1 cellular context compared by ENCODE assay signal in the genomic region with DNA sequence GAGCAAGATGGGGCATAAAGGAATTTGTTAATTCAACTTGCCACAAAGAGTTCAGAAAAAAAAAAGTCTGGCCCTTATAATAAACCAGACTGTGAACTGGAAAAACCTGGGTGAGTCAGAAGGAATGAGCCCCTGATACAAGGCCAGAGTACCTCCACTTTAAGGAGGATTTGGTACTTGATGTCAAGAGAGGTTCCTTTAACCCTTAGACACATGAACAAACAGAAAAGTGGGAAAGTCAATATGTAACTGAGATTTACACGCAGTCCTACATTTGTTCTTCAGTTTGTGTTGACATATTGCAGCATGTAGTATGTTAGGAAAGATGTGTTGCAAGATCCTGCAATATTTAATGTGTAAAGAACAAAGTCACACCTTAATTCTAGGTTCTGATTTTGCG.
TF ChIP-seq lines count a peak whose summit lies in the region.

No MANE protein-coding gene starts in this region.

TF ChIP-seq in HepG2, 621 proteins besides CTCF, POLR2A, EP300 and RAD21 (continued from another document and continues in another):
- no peak for TF ChIP-seq HNRNPUL1 (IDR thresholded peaks at IDR 0.05; ENCODE audit: low read depth, low read length)
- TF ChIP-seq RNF2 (conservative IDR thresholded peaks at IDR 0.05; ENCODE audit: low read depth), result no peak
- TF ChIP-seq HOXA3 (CRISPR knock-in tag; IDR thresholded peaks at IDR 0.05), result no peak
- TF ChIP-seq KAT7 (CRISPR knock-in tag; IDR thresholded peaks at IDR 0.05; ENCODE audit: borderline replicate concordance), result no peak
- no peak for TF ChIP-seq ZNF124 (CRISPR knock-in tag; IDR thresholded peaks at IDR 0.05)
- TF ChIP-seq KMT2B (CRISPR knock-in tag; IDR thresholded peaks at IDR 0.05), result no peak
- no peak for TF ChIP-seq TRIM24 (CRISPR knock-in tag; IDR thresholded peaks at IDR 0.05)
- no peak for TF ChIP-seq ZNF557 (CRISPR knock-in tag; IDR thresholded peaks at IDR 0.05)
- TF ChIP-seq RFXANK (CRISPR knock-in tag; IDR thresholded peaks at IDR 0.05), result no peak
- TF ChIP-seq, protein P1, sequence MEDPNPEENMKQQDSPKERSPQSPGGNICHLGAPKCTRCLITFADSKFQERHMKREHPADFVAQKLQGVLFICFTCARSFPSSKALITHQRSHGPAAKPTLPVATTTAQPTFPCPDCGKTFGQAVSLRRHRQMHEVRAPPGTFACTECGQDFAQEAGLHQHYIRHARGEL (CRISPR knock-in tag; IDR thresholded peaks at IDR 0.05), result no peak
- TF ChIP-seq NR1H2 (CRISPR knock-in tag; IDR thresholded peaks at IDR 0.05; ENCODE audit: borderline replicate concordance, low read depth), result no peak
- no peak for TF ChIP-seq MED8 (CRISPR knock-in tag; IDR thresholded peaks at IDR 0.05; ENCODE audit: insufficient replicate concordance)
- TF ChIP-seq YY1 (IDR thresholded peaks at IDR 0.05; ENCODE audit: insufficient read depth, insufficient replicate concordance, low read depth, low read length), result no peak
- no peak for TF ChIP-seq SALL1 (CRISPR knock-in tag; IDR thresholded peaks at IDR 0.05)
- TF ChIP-seq TP53 (CRISPR knock-in tag; conservative IDR thresholded peaks at IDR 0.05), result no peak
- TF ChIP-seq ZNF12 (CRISPR knock-in tag; IDR thresholded peaks at IDR 0.05), result no peak
- TF ChIP-seq ZNF878 (CRISPR knock-in tag; IDR thresholded peaks at IDR 0.05), result no peak
- TF ChIP-seq REL (CRISPR knock-in tag; conservative IDR thresholded peaks at IDR 0.05), result no peak
- no peak for TF ChIP-seq U2AF2 (IDR thresholded peaks at IDR 0.05; ENCODE audit: low read depth, low read length)
- TF ChIP-seq HNRNPLL (IDR thresholded peaks at IDR 0.05; ENCODE audit: low read depth, low read length, poor library complexity, severe bottlenecking), result no peak
- TF ChIP-seq SOX13 (IDR thresholded peaks at IDR 0.05), result no peak
- TF ChIP-seq SOX13 (CRISPR knock-in tag; conservative IDR thresholded peaks at IDR 0.05 in 1 of 2, IDR thresholded peaks at IDR 0.05 in 1 of 2), result peak in 1 of 2 experiments; percentile 35; a peak in 1 of 4 replicates
- TF ChIP-seq, protein P2, sequence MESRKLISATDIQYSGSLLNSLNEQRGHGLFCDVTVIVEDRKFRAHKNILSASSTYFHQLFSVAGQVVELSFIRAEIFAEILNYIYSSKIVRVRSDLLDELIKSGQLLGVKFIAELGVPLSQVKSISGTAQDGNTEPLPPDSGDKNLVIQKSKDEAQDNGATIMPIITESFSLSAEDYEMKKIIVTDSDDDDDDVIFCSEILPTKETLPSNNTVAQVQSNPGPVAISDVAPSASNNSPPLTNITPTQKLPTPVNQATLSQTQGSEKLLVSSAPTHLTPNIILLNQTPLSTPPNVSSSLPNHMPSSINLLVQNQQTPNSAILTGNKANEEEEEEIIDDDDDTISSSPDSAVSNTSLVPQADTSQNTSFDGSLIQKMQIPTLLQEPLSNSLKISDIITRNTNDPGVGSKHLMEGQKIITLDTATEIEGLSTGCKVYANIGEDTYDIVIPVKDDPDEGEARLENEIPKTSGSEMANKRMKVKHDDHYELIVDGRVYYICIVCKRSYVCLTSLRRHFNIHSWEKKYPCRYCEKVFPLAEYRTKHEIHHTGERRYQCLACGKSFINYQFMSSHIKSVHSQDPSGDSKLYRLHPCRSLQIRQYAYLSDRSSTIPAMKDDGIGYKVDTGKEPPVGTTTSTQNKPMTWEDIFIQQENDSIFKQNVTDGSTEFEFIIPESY (CRISPR knock-in tag; IDR thresholded peaks at IDR 0.05), result no peak
- TF ChIP-seq PHB2 (IDR thresholded peaks at IDR 0.05; ENCODE audit: partially characterized antibody), result no peak
- no peak for TF ChIP-seq CBX2 (IDR thresholded peaks at IDR 0.05; ENCODE audit: low read depth, low read length)
- TF ChIP-seq CBX2 (CRISPR knock-in tag; IDR thresholded peaks at IDR 0.05; ENCODE audit: low read depth), result no peak
- no peak for TF ChIP-seq ZNF44 (CRISPR knock-in tag; IDR thresholded peaks at IDR 0.05)
- TF ChIP-seq, protein P3, sequence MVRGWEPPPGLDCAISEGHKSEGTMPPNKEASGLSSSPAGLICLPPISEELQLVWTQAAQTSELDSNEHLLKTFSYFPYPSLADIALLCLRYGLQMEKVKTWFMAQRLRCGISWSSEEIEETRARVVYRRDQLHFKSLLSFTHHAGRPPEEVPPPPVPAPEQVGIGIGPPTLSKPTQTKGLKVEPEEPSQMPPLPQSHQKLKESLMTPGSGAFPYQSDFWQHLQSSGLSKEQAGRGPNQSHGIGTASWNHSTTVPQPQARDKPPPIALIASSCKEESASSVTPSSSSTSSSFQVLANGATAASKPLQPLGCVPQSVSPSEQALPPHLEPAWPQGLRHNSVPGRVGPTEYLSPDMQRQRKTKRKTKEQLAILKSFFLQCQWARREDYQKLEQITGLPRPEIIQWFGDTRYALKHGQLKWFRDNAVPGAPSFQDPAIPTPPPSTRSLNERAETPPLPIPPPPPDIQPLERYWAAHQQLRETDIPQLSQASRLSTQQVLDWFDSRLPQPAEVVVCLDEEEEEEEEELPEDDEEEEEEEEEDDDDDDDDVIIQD (CRISPR knock-in tag; IDR thresholded peaks at IDR 0.05; ENCODE audit: low read depth), result no peak
- TF ChIP-seq, protein P4, sequence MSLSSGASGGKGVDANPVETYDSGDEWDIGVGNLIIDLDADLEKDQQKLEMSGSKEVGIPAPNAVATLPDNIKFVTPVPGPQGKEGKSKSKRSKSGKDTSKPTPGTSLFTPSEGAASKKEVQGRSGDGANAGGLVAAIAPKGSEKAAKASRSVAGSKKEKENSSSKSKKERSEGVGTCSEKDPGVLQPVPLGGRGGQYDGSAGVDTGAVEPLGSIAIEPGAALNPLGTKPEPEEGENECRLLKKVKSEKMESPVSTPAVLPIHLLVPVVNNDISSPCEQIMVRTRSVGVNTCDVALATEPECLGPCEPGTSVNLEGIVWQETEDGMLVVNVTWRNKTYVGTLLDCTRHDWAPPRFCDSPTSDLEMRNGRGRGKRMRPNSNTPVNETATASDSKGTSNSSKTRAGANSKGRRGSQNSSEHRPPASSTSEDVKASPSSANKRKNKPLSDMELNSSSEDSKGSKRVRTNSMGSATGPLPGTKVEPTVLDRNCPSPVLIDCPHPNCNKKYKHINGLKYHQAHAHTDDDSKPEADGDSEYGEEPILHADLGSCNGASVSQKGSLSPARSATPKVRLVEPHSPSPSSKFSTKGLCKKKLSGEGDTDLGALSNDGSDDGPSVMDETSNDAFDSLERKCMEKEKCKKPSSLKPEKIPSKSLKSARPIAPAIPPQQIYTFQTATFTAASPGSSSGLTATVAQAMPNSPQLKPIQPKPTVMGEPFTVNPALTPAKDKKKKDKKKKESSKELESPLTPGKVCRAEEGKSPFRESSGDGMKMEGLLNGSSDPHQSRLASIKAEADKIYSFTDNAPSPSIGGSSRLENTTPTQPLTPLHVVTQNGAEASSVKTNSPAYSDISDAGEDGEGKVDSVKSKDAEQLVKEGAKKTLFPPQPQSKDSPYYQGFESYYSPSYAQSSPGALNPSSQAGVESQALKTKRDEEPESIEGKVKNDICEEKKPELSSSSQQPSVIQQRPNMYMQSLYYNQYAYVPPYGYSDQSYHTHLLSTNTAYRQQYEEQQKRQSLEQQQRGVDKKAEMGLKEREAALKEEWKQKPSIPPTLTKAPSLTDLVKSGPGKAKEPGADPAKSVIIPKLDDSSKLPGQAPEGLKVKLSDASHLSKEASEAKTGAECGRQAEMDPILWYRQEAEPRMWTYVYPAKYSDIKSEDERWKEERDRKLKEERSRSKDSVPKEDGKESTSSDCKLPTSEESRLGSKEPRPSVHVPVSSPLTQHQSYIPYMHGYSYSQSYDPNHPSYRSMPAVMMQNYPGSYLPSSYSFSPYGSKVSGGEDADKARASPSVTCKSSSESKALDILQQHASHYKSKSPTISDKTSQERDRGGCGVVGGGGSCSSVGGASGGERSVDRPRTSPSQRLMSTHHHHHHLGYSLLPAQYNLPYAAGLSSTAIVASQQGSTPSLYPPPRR (CRISPR knock-in tag; IDR thresholded peaks at IDR 0.05; ENCODE audit: borderline replicate concordance), result peak; percentile 74; the same call in 1 of the 2 replicates
- TF ChIP-seq KLF16 (CRISPR knock-in tag; IDR thresholded peaks at IDR 0.05), result peak in 1 of 2 experiments; percentile 40; a peak in 1 of 4 replicates
- no peak for TF ChIP-seq FLYWCH1 (CRISPR knock-in tag; IDR thresholded peaks at IDR 0.05)
- no peak for TF ChIP-seq ZBTB42 (CRISPR knock-in tag; IDR thresholded peaks at IDR 0.05)
- no peak for TF ChIP-seq SPEN (CRISPR knock-in tag; IDR thresholded peaks at IDR 0.05; ENCODE audit: low read depth)
- TF ChIP-seq, protein P5, sequence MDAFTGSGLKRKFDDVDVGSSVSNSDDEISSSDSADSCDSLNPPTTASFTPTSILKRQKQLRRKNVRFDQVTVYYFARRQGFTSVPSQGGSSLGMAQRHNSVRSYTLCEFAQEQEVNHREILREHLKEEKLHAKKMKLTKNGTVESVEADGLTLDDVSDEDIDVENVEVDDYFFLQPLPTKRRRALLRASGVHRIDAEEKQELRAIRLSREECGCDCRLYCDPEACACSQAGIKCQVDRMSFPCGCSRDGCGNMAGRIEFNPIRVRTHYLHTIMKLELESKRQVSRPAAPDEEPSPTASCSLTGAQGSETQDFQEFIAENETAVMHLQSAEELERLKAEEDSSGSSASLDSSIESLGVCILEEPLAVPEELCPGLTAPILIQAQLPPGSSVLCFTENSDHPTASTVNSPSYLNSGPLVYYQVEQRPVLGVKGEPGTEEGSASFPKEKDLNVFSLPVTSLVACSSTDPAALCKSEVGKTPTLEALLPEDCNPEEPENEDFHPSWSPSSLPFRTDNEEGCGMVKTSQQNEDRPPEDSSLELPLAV (CRISPR knock-in tag; conservative IDR thresholded peaks at IDR 0.05; ENCODE audit: low read depth), result no peak
- TF ChIP-seq RFX1 (IDR thresholded peaks at IDR 0.05), result no peak
- TF ChIP-seq ZSCAN21 (CRISPR knock-in tag; IDR thresholded peaks at IDR 0.05; ENCODE audit: borderline replicate concordance), result no peak
- TF ChIP-seq TAF15 (IDR thresholded peaks at IDR 0.05; ENCODE audit: low read depth, low read length, poor library complexity, severe bottlenecking), result no peak
- TF ChIP-seq THAP11 (CRISPR knock-in tag; IDR thresholded peaks at IDR 0.05), result peak; percentile 27; the same call in 1 of the 2 replicates
- no peak for TF ChIP-seq DNMT3B (CRISPR knock-in tag; conservative IDR thresholded peaks at IDR 0.05)
- TF ChIP-seq ZNF556 (CRISPR knock-in tag; IDR thresholded peaks at IDR 0.05; ENCODE audit: borderline replicate concordance), result no peak
- no peak for TF ChIP-seq ZNF136 (CRISPR knock-in tag; IDR thresholded peaks at IDR 0.05; ENCODE audit: low read depth)
- peak; percentile 43; the same call in 1 of the 2 replicates for TF ChIP-seq HNF4A (CRISPR knock-in tag; IDR thresholded peaks at IDR 0.05)
- TF ChIP-seq, protein P6, sequence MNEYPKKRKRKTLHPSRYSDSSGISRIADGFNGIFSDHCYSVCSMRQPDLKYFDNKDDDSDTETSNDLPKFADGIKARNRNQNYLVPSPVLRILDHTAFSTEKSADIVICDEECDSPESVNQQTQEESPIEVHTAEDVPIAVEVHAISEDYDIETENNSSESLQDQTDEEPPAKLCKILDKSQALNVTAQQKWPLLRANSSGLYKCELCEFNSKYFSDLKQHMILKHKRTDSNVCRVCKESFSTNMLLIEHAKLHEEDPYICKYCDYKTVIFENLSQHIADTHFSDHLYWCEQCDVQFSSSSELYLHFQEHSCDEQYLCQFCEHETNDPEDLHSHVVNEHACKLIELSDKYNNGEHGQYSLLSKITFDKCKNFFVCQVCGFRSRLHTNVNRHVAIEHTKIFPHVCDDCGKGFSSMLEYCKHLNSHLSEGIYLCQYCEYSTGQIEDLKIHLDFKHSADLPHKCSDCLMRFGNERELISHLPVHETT (CRISPR knock-in tag; conservative IDR thresholded peaks at IDR 0.05), result no peak
- 0 out of 2 replicates have a peak, but pooled peaks have one; percentile 33 for TF ChIP-seq POGZ (CRISPR knock-in tag; IDR thresholded peaks at IDR 0.05)
- TF ChIP-seq PHF8 (CRISPR knock-in tag; IDR thresholded peaks at IDR 0.05), result no peak
- TF ChIP-seq ZNF101 (CRISPR knock-in tag; IDR thresholded peaks at IDR 0.05; ENCODE audit: borderline replicate concordance, low read depth), result no peak
- TF ChIP-seq, protein P7, sequence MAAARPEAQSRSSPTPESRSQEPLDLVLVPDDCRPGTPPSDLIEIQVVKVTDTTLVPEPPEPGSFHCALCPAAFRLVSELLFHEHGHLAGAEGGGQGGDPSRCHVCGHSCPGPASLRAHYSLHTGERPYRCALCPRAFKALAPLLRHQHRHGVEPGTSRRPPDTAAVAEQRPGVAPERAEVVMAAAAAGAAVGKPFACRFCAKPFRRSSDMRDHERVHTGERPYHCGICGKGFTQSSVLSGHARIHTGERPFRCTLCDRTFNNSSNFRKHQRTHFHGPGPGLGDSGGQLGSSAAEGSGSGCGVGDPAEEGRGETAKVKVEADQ (CRISPR knock-in tag; IDR thresholded peaks at IDR 0.05; ENCODE audit: borderline replicate concordance), result no peak
- TF ChIP-seq FOXJ3 (CRISPR knock-in tag; IDR thresholded peaks at IDR 0.05; ENCODE audit: borderline replicate concordance), result peak; percentile 39; the same call in 1 of the 2 replicates
- TF ChIP-seq KDM3A (CRISPR knock-in tag; IDR thresholded peaks at IDR 0.05; ENCODE audit: low read depth), result no peak
- TF ChIP-seq SUZ12 (IDR thresholded peaks at IDR 0.05; ENCODE audit: low read depth, low read length), result no peak
- TF ChIP-seq MYNN (CRISPR knock-in tag; IDR thresholded peaks at IDR 0.05; ENCODE audit: low read depth), result no peak
- TF ChIP-seq ZZZ3 (CRISPR knock-in tag; IDR thresholded peaks at IDR 0.05; ENCODE audit: borderline replicate concordance), result no peak
- TF ChIP-seq YEATS4 (CRISPR knock-in tag; IDR thresholded peaks at IDR 0.05; ENCODE audit: borderline replicate concordance), result no peak
- TF ChIP-seq ZNF160 (CRISPR knock-in tag; IDR thresholded peaks at IDR 0.05), result no peak
- TF ChIP-seq, protein P8, sequence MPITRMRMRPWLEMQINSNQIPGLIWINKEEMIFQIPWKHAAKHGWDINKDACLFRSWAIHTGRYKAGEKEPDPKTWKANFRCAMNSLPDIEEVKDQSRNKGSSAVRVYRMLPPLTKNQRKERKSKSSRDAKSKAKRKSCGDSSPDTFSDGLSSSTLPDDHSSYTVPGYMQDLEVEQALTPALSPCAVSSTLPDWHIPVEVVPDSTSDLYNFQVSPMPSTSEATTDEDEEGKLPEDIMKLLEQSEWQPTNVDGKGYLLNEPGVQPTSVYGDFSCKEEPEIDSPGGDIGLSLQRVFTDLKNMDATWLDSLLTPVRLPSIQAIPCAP (CRISPR knock-in tag; IDR thresholded peaks at IDR 0.05; ENCODE audit: low read depth), result no peak
- TF ChIP-seq HCFC1 (IDR thresholded peaks at IDR 0.05; ENCODE audit: low read depth, low read length), result no peak
- TF ChIP-seq, protein P9, sequence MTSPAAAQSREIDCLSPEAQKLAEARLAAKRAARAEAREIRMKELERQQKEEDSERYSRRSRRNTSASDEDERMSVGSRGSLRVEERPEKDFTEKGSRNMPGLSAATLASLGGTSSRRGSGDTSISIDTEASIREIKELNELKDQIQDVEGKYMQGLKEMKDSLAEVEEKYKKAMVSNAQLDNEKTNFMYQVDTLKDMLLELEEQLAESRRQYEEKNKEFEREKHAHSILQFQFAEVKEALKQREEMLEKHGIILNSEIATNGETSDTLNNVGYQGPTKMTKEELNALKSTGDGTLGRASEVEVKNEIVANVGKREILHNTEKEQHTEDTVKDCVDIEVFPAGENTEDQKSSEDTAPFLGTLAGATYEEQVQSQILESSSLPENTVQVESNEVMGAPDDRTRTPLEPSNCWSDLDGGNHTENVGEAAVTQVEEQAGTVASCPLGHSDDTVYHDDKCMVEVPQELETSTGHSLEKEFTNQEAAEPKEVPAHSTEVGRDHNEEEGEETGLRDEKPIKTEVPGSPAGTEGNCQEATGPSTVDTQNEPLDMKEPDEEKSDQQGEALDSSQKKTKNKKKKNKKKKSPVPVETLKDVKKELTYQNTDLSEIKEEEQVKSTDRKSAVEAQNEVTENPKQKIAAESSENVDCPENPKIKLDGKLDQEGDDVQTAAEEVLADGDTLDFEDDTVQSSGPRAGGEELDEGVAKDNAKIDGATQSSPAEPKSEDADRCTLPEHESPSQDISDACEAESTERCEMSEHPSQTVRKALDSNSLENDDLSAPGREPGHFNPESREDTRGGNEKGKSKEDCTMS (CRISPR knock-in tag; conservative IDR thresholded peaks at IDR 0.05), result no peak
